In the genomic region with DNA sequence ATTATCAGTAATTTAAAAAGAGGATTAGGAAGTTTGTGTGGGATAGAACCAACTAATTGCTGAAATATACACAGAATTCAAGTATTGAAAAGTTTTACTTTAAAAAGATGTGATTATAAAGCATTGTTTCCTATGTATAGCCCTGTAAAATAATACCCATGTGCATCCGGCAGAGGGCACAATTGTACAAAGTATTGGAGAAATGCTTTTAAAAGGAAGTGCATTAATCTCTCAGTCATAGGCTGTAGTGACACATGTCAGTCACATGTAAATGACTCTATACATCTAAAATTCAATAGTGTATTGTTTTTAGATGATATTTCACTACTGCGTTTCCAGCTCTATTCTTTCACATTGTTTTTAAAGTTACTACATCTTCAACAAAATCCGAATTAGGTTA, we compare ENCODE assay signal across 8 cellular contexts. TPM values are rescaled to one million over a fixed set of nuclear protein-coding genes. Genes with fewer than 3 reads are reported as not detected.
DNase-seq lines count a peak whose midpoint lies in the region; ATAC-seq and TF ChIP-seq lines count a peak whose summit lies in the region.

No MANE protein-coding gene starts in this region.

- intact Hi-C loops in head of caudate nucleus (cut with DNase I) = loop anchor here (10.0 kb wide), 1 partner anchor 275 kb away; no protein-coding TSS in a partner anchor
- intact Hi-C loops in spleen (cut with DNase I; ENCODE audit: low total_unique reads) = loop anchor here (5.0 to 10.0 kb wide), 3 partner anchors 285 to 1203 kb away; a partner anchor contains a TSS

- DNase-seq in AG08396 (ENCODE audit: low spot score) (peak; percentile 39), RKO (ENCODE audit: low spot score) (peak; percentile 82), head of caudate nucleus (peak in 34 of 42 donors; percentile 21 to 83 (median 64)), spleen (no peak)
- DNase-seq in activated effector memory CD4-positive, alpha-beta T cell treated with Interleukin-2 at 50 U/mL for 16 hours = peak; percentile 7

- no peak for TF ChIP-seq POLR2A in GM18505 (IDR thresholded peaks at IDR 0.05; ENCODE audit: borderline replicate concordance, extremely low read depth, insufficient read depth, insufficient read length)
- TF ChIP-seq POLR2A in spleen (IDR thresholded peaks at IDR 0.05) = no peak

- peaks cover 0 to 9% (median 0%) of the 10 kb centered on the region in 7 donors for H3K27me3 ChIP-seq in spleen (replicated peaks in 1 of 7)

- no peaks in the 10 kb centered on the region for H3K9me3 ChIP-seq in spleen

- H3K36me3 ChIP-seq in spleen = no peaks in the 10 kb centered on the region

- no peak overlapping the region for H3K4me3 ChIP-seq in spleen

- 32 to 37% (median 35%) methylated on average over 3 of the region's 3 CpGs for WGBS in spleen, 5 donors

- H3K4me1 ChIP-seq in spleen = no peaks in the 10 kb centered on the region

- H3K27ac ChIP-seq in spleen = no peak overlapping the region

- ATAC-seq in GM18505 (IDR thresholded peaks at IDR 0.05; ENCODE audit: unreplicated experiment) (peak; percentile 86), HG03565 (IDR thresholded peaks at IDR 0.05; ENCODE audit: unreplicated experiment) (peak; percentile 68), GM21528 (IDR thresholded peaks at IDR 0.05; ENCODE audit: low FRiP score, unreplicated experiment) (no peak)

- peak in 10 of 11 experiments; percentile 50 to 75 (median 64) for TF ChIP-seq CTCF in spleen (IDR thresholded peaks at IDR 0.05 in 8 of 11, conservative IDR thresholded peaks at IDR 0.05 in 3 of 11)

RNA-seq across cellular contexts. Expression of a gene that starts 9.7 kb away (rescaled TPM):
- total RNA-seq in spleen = 10 to 100 TPM; 11.6 to 17.0 (median 14.5) TPM
- 10 to 100 TPM; 13.7 to 20.6 (median 18.9) TPM for polyA plus RNA-seq in spleen
